1 cellular context compared by ENCODE assay signal in the genomic region with DNA sequence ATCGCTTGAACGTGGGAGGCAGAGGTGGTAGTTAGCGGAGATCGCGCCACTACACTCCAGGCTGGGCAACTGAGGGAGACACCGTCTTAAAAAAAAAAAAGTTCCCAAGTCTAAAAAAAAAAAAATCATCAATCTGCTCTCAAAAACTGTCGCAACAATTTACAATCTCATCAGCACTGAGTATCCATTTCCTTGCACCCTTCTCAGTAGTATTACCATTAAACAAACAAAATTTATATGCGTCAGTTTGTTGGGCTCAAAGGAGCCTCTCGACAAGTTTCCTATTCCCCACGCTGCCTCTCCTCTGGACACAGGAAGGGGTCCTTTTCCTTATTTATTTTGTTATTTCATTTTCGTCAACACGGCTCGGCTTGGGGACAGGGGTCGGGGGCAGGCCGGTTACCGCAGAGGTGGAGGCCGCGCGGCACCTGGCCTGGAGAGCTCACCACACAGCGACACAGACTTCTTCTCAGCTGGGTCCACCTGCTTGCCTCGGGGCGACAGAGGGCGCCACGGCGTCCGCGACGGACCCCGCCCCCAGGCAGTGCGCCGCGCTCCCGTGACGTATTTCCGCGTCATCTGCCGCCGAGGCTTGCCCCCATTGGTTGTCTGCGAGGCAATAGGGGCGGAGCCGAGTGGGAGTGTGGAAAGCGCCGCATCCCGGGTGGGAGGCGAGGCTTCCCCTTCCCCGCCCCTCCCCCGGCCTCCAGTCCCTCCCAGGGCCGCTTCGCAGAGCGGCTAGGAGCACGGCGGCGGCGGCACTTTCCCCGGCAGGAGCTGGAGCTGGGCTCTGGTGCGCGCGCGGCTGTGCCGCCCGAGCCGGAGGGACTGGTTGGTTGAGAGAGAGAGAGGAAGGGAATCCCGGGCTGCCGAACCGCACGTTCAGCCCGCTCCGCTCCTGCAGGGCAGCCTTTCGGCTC.
TF ChIP-seq lines count a peak whose summit lies in the region.

A gene (plus strand): TSS at position 709 of the 920 bp plus-strand sequence. CDS start 436 bp downstream, outside the sequence.

TF ChIP-seq in HepG2, 621 proteins besides CTCF, POLR2A, EP300 and RAD21 (continued from another document and continues in another):
- TF ChIP-seq, protein P1, sequence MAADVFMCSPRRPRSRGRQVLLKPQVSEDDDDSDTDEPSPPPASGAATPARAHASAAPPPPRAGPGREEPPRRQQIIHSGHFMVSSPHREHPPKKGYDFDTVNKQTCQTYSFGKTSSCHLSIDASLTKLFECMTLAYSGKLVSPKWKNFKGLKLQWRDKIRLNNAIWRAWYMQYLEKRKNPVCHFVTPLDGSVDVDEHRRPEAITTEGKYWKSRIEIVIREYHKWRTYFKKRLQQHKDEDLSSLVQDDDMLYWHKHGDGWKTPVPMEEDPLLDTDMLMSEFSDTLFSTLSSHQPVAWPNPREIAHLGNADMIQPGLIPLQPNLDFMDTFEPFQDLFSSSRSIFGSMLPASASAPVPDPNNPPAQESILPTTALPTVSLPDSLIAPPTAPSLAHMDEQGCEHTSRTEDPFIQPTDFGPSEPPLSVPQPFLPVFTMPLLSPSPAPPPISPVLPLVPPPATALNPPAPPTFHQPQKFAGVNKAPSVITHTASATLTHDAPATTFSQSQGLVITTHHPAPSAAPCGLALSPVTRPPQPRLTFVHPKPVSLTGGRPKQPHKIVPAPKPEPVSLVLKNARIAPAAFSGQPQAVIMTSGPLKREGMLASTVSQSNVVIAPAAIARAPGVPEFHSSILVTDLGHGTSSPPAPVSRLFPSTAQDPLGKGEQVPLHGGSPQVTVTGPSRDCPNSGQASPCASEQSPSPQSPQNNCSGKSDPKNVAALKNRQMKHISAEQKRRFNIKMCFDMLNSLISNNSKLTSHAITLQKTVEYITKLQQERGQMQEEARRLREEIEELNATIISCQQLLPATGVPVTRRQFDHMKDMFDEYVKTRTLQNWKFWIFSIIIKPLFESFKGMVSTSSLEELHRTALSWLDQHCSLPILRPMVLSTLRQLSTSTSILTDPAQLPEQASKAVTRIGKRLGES (CRISPR knock-in tag; IDR thresholded peaks at IDR 0.05; ENCODE audit: borderline replicate concordance) = no peak
- no peak for TF ChIP-seq PPARG (CRISPR knock-in tag; conservative IDR thresholded peaks at IDR 0.05)
- TF ChIP-seq, protein P2, sequence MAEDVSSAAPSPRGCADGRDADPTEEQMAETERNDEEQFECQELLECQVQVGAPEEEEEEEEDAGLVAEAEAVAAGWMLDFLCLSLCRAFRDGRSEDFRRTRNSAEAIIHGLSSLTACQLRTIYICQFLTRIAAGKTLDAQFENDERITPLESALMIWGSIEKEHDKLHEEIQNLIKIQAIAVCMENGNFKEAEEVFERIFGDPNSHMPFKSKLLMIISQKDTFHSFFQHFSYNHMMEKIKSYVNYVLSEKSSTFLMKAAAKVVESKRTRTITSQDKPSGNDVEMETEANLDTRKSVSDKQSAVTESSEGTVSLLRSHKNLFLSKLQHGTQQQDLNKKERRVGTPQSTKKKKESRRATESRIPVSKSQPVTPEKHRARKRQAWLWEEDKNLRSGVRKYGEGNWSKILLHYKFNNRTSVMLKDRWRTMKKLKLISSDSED (CRISPR knock-in tag; IDR thresholded peaks at IDR 0.05) = no peak
- TF ChIP-seq HMG20B (CRISPR knock-in tag; conservative IDR thresholded peaks at IDR 0.05) = no peak
- no peak for TF ChIP-seq JUNB (CRISPR knock-in tag; IDR thresholded peaks at IDR 0.05; ENCODE audit: borderline replicate concordance)
- no peak for TF ChIP-seq NR3C1 (CRISPR knock-in tag; IDR thresholded peaks at IDR 0.05)
- TF ChIP-seq ZNF782 (CRISPR knock-in tag; IDR thresholded peaks at IDR 0.05; ENCODE audit: borderline replicate concordance) = no peak
- peak; percentile 92; the same call in 1 of the 2 replicates for TF ChIP-seq REPIN1 (CRISPR knock-in tag; IDR thresholded peaks at IDR 0.05; ENCODE audit: borderline replicate concordance, low read depth)
- TF ChIP-seq ZBTB38 (CRISPR knock-in tag; IDR thresholded peaks at IDR 0.05) = peak; percentile 90
- TF ChIP-seq MAF1 (CRISPR knock-in tag; IDR thresholded peaks at IDR 0.05; ENCODE audit: borderline replicate concordance) = 0 out of 2 replicates have a peak, but pooled peaks have one; percentile 77
- TF ChIP-seq RFXAP (CRISPR knock-in tag; IDR thresholded peaks at IDR 0.05; ENCODE audit: borderline replicate concordance) = no peak
- TF ChIP-seq, protein P3, sequence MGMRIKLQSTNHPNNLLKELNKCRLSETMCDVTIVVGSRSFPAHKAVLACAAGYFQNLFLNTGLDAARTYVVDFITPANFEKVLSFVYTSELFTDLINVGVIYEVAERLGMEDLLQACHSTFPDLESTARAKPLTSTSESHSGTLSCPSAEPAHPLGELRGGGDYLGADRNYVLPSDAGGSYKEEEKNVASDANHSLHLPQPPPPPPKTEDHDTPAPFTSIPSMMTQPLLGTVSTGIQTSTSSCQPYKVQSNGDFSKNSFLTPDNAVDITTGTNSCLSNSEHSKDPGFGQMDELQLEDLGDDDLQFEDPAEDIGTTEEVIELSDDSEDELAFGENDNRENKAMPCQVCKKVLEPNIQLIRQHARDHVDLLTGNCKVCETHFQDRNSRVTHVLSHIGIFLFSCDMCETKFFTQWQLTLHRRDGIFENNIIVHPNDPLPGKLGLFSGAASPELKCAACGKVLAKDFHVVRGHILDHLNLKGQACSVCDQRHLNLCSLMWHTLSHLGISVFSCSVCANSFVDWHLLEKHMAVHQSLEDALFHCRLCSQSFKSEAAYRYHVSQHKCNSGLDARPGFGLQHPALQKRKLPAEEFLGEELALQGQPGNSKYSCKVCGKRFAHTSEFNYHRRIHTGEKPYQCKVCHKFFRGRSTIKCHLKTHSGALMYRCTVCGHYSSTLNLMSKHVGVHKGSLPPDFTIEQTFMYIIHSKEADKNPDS (CRISPR knock-in tag; IDR thresholded peaks at IDR 0.05) = no peak
- 0 out of 2 replicates have a peak, but pooled peaks have one; percentile 40 for TF ChIP-seq ZC3H13 (CRISPR knock-in tag; IDR thresholded peaks at IDR 0.05)
- TF ChIP-seq ZNF296 (CRISPR knock-in tag; conservative IDR thresholded peaks at IDR 0.05) = no peak
- TF ChIP-seq SRSF4 (IDR thresholded peaks at IDR 0.05; ENCODE audit: low read depth, low read length, poor library complexity, severe bottlenecking) = no peak
- TF ChIP-seq U2AF1 (optimal IDR thresholded peaks at IDR 0.05; ENCODE audit: low read depth, low read length) = peak; percentile 53
- TF ChIP-seq CBX5 (CRISPR knock-in tag; IDR thresholded peaks at IDR 0.05; ENCODE audit: borderline replicate concordance) = peak; percentile 73; the same call in 1 of the 2 replicates
- TF ChIP-seq, protein P4, sequence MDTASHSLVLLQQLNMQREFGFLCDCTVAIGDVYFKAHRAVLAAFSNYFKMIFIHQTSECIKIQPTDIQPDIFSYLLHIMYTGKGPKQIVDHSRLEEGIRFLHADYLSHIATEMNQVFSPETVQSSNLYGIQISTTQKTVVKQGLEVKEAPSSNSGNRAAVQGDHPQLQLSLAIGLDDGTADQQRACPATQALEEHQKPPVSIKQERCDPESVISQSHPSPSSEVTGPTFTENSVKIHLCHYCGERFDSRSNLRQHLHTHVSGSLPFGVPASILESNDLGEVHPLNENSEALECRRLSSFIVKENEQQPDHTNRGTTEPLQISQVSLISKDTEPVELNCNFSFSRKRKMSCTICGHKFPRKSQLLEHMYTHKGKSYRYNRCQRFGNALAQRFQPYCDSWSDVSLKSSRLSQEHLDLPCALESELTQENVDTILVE (CRISPR knock-in tag; IDR thresholded peaks at IDR 0.05) = peak; percentile 82
- no peak for TF ChIP-seq ZFAT (CRISPR knock-in tag; conservative IDR thresholded peaks at IDR 0.05)
- TF ChIP-seq, protein P5, sequence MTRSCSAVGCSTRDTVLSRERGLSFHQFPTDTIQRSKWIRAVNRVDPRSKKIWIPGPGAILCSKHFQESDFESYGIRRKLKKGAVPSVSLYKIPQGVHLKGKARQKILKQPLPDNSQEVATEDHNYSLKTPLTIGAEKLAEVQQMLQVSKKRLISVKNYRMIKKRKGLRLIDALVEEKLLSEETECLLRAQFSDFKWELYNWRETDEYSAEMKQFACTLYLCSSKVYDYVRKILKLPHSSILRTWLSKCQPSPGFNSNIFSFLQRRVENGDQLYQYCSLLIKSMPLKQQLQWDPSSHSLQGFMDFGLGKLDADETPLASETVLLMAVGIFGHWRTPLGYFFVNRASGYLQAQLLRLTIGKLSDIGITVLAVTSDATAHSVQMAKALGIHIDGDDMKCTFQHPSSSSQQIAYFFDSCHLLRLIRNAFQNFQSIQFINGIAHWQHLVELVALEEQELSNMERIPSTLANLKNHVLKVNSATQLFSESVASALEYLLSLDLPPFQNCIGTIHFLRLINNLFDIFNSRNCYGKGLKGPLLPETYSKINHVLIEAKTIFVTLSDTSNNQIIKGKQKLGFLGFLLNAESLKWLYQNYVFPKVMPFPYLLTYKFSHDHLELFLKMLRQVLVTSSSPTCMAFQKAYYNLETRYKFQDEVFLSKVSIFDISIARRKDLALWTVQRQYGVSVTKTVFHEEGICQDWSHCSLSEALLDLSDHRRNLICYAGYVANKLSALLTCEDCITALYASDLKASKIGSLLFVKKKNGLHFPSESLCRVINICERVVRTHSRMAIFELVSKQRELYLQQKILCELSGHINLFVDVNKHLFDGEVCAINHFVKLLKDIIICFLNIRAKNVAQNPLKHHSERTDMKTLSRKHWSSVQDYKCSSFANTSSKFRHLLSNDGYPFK (CRISPR knock-in tag; IDR thresholded peaks at IDR 0.05; ENCODE audit: borderline replicate concordance) = peak; percentile 94
- TF ChIP-seq GABPA (IDR thresholded peaks at IDR 0.05; ENCODE audit: low read depth, low read length) = peak; percentile 72
- peak; percentile 89 for TF ChIP-seq GABPA (CRISPR knock-in tag; IDR thresholded peaks at IDR 0.05; ENCODE audit: low read depth)
- TF ChIP-seq SRY (CRISPR knock-in tag; IDR thresholded peaks at IDR 0.05) = peak; percentile 27; the same call in 1 of the 2 replicates
- TF ChIP-seq, protein P6, sequence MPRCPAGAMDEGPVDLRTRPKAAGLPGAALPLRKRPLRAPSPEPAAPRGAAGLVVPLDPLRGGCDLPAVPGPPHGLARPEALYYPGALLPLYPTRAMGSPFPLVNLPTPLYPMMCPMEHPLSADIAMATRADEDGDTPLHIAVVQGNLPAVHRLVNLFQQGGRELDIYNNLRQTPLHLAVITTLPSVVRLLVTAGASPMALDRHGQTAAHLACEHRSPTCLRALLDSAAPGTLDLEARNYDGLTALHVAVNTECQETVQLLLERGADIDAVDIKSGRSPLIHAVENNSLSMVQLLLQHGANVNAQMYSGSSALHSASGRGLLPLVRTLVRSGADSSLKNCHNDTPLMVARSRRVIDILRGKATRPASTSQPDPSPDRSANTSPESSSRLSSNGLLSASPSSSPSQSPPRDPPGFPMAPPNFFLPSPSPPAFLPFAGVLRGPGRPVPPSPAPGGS (CRISPR knock-in tag; IDR thresholded peaks at IDR 0.05) = no peak
- TF ChIP-seq, protein P7, sequence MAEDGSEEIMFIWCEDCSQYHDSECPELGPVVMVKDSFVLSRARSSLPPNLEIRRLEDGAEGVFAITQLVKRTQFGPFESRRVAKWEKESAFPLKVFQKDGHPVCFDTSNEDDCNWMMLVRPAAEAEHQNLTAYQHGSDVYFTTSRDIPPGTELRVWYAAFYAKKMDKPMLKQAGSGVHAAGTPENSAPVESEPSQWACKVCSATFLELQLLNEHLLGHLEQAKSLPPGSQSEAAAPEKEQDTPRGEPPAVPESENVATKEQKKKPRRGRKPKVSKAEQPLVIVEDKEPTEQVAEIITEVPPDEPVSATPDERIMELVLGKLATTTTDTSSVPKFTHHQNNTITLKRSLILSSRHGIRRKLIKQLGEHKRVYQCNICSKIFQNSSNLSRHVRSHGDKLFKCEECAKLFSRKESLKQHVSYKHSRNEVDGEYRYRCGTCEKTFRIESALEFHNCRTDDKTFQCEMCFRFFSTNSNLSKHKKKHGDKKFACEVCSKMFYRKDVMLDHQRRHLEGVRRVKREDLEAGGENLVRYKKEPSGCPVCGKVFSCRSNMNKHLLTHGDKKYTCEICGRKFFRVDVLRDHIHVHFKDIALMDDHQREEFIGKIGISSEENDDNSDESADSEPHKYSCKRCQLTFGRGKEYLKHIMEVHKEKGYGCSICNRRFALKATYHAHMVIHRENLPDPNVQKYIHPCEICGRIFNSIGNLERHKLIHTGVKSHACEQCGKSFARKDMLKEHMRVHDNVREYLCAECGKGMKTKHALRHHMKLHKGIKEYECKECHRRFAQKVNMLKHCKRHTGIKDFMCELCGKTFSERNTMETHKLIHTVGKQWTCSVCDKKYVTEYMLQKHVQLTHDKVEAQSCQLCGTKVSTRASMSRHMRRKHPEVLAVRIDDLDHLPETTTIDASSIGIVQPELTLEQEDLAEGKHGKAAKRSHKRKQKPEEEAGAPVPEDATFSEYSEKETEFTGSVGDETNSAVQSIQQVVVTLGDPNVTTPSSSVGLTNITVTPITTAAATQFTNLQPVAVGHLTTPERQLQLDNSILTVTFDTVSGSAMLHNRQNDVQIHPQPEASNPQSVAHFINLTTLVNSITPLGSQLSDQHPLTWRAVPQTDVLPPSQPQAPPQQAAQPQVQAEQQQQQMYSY (CRISPR knock-in tag; IDR thresholded peaks at IDR 0.05) = no peak
- TF ChIP-seq KLF13 (CRISPR knock-in tag; IDR thresholded peaks at IDR 0.05) = peak; percentile 23; the same call in 1 of the 2 replicates
- peak; percentile 25; the same call in 1 of the 2 replicates for TF ChIP-seq TBX3 (IDR thresholded peaks at IDR 0.05; ENCODE audit: borderline replicate concordance)
- TF ChIP-seq KDM1A (CRISPR knock-in tag; IDR thresholded peaks at IDR 0.05) = no peak
- TF ChIP-seq SMARCE1 (IDR thresholded peaks at IDR 0.05; ENCODE audit: borderline replicate concordance) = no peak
- TF ChIP-seq TGIF2 (CRISPR knock-in tag; IDR thresholded peaks at IDR 0.05) = 0 out of 2 replicates have a peak, but pooled peaks have one; percentile 60
- TF ChIP-seq, protein P8, sequence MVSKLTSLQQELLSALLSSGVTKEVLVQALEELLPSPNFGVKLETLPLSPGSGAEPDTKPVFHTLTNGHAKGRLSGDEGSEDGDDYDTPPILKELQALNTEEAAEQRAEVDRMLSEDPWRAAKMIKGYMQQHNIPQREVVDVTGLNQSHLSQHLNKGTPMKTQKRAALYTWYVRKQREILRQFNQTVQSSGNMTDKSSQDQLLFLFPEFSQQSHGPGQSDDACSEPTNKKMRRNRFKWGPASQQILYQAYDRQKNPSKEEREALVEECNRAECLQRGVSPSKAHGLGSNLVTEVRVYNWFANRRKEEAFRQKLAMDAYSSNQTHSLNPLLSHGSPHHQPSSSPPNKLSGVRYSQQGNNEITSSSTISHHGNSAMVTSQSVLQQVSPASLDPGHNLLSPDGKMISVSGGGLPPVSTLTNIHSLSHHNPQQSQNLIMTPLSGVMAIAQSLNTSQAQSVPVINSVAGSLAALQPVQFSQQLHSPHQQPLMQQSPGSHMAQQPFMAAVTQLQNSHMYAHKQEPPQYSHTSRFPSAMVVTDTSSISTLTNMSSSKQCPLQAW (CRISPR knock-in tag; IDR thresholded peaks at IDR 0.05) = peak; percentile 69
- TF ChIP-seq FOXM1 (CRISPR knock-in tag; IDR thresholded peaks at IDR 0.05) = no peak
- TF ChIP-seq SAP130 (CRISPR knock-in tag; IDR thresholded peaks at IDR 0.05; ENCODE audit: low read depth) = peak; percentile 92
- TF ChIP-seq ZNF792 (CRISPR knock-in tag; IDR thresholded peaks at IDR 0.05) = peak; percentile 86
- peak; percentile 54; the same call in 1 of the 2 replicates for TF ChIP-seq DNMT1 (CRISPR knock-in tag; IDR thresholded peaks at IDR 0.05)
- TF ChIP-seq ZNF766 (CRISPR knock-in tag; IDR thresholded peaks at IDR 0.05; ENCODE audit: borderline replicate concordance) = no peak
- TF ChIP-seq, protein P9, sequence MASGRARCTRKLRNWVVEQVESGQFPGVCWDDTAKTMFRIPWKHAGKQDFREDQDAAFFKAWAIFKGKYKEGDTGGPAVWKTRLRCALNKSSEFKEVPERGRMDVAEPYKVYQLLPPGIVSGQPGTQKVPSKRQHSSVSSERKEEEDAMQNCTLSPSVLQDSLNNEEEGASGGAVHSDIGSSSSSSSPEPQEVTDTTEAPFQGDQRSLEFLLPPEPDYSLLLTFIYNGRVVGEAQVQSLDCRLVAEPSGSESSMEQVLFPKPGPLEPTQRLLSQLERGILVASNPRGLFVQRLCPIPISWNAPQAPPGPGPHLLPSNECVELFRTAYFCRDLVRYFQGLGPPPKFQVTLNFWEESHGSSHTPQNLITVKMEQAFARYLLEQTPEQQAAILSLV (CRISPR knock-in tag; IDR thresholded peaks at IDR 0.05; ENCODE audit: borderline replicate concordance) = peak; percentile 71; the same call in 1 of the 2 replicates
- TF ChIP-seq ZC3H4 (CRISPR knock-in tag; IDR thresholded peaks at IDR 0.05; ENCODE audit: borderline replicate concordance) = no peak
